8 cellular contexts compared by ENCODE assay signal in genomic region chr1:183039985-183040447, GRCh38. TPM values are rescaled to one million over a fixed set of nuclear protein-coding genes. Genes with fewer than 3 reads are reported as not detected.
DNase-seq lines count a peak whose midpoint lies in the region; ATAC-seq and TF ChIP-seq lines count a peak whose summit lies in the region.

No MANE protein-coding gene starts in this region.

- peak overlapping the region; percentile 47; the same call in 1 of the 2 replicates for H3K9ac ChIP-seq in SK-N-SH

- CTCF ChIA-PET in A673 (lab: Charles Lee), result no interaction called here
- CTCF ChIA-PET in SK-N-SH (lab: Yijun Ruan, JAX), result interaction anchor here (0.5 to 1.1 kb wide), 3 partner anchors 14 to 77 kb away, joined by 3 read pairs; no protein-coding TSS in a partner anchor

- H3K36me3 ChIP-seq in A673 (ENCODE audit: insufficient read depth, low read length, poor library complexity, severe bottlenecking), result no peaks in the 10 kb centered on the region
- H3K36me3 ChIP-seq in SK-N-SH (replicated peaks in 1 of 2; ENCODE audit: control insufficient read depth in 1 of 2, insufficient read depth in 2 of 2, low read length in 1 of 2), result peaks cover 0 to 4% of the 10 kb centered on the region in 2 experiments

- H3K27ac ChIP-seq in A673 (ENCODE audit: low read depth, low read length, poor library complexity, severe bottlenecking) (peak overlapping the region; percentile 98), SK-N-SH (ENCODE audit: low read depth in 2 of 2, low read length in 1 of 2) (peak overlapping the region; percentile 80 to 90), right cardiac atrium (ENCODE audit: low read length) (peak overlapping the region; percentile 8)

- peaks cover 100% of the 10 kb centered on the region for H3K79me2 ChIP-seq in SK-N-SH (ENCODE audit: insufficient read depth)

- no peak overlapping the region for H2AFZ ChIP-seq in SK-N-SH (ENCODE audit: low read depth)

- DNase-seq in A673 (ENCODE audit: low spot score) (peak; percentile 98), SK-N-SH (no peak), right cardiac atrium (no peak), NCI-H2196 (lab: John Stamatoyannopoulos, UW; ENCODE audit: unreplicated experiment) (no peak), HuH-7 (ENCODE audit: low spot score) (no peak)

- no TSS peak for BruUV-seq in A673 (replicated peaks; lab: Mats Ljungman, UMichigan)

- H3F3A ChIP-seq in SK-N-SH (replicated peaks; ENCODE audit: insufficient read depth), result peaks cover 28% of the 10 kb centered on the region

- ATAC-seq in HG02798 (IDR thresholded peaks at IDR 0.05; ENCODE audit: poor library complexity, unreplicated experiment) (peak; percentile 41), right cardiac atrium (peak in 1 of 2 donors; percentile 21), HG03159 (IDR thresholded peaks at IDR 0.05; ENCODE audit: unreplicated experiment) (no peak), GM19452 (IDR thresholded peaks at IDR 0.05; ENCODE audit: unreplicated experiment) (no peak)

- no peaks in the 10 kb centered on the region for H3K9me2 ChIP-seq in SK-N-SH

- no peaks in the 10 kb centered on the region for H3K27me3 ChIP-seq in A673 (replicated peaks; ENCODE audit: insufficient read depth, low read depth, low read length, poor library complexity)
- H3K27me3 ChIP-seq in SK-N-SH (ENCODE audit: insufficient read depth), result no peaks in the 10 kb centered on the region
- no peaks in the 10 kb centered on the region for H3K27me3 ChIP-seq in right cardiac atrium (ENCODE audit: control insufficient read depth, insufficient read depth)

- TF ChIP-seq CTCF in A673 (conservative IDR thresholded peaks at IDR 0.05; ENCODE audit: low read depth, low read length) (no peak), SK-N-SH (IDR thresholded peaks at IDR 0.05) (no peak)

- 17% methylated on average over 3 of the region's 3 CpGs for WGBS in SK-N-SH (ENCODE audit: low lambda C conversion rate)
- WGBS in right cardiac atrium, result 19% methylated on average over 3 of the region's 3 CpGs

- peak overlapping the region; percentile 69 for H3K4me2 ChIP-seq in SK-N-SH

- H3K4me3 ChIP-seq in A673 (ENCODE audit: low read depth, low read length, poor library complexity, severe bottlenecking) (peak overlapping the region; percentile 23), SK-N-SH (ENCODE audit: low read depth in 2 of 2, low read length in 1 of 2) (no peak overlapping the region), right cardiac atrium (ENCODE audit: low read length) (no peak overlapping the region)

- TF ChIP-seq EP300 in SK-N-SH (IDR thresholded peaks at IDR 0.05; ENCODE audit: borderline replicate concordance in 1 of 2, low read depth in 1 of 2, low read length in 1 of 2), result no peak

- H3K4me1 ChIP-seq in A673 (ENCODE audit: insufficient read depth, low read length, poor library complexity, severe bottlenecking) (peaks cover 82% of the 10 kb centered on the region), SK-N-SH (ENCODE audit: control insufficient read depth in 1 of 2, insufficient read depth in 2 of 2, low read depth in 1 of 2, low read length in 1 of 2) (peaks cover 40 to 49% of the 10 kb centered on the region in 2 experiments), right cardiac atrium (ENCODE audit: control insufficient read depth, insufficient read depth, low read length) (peaks cover 10% of the 10 kb centered on the region)

- TF ChIP-seq RAD21 in SK-N-SH (IDR thresholded peaks at IDR 0.05; ENCODE audit: low read length), result no peak

- POLR2A ChIA-PET in A673 (lab: Charles Lee; ENCODE audit: low non-redundant PET), result interaction anchor here (0.7 kb wide), 1 partner anchor 30 kb away, joined by 3 read pairs; no protein-coding TSS in a partner anchor
- POLR2A ChIA-PET in SK-N-SH (lab: Yijun Ruan, JAX), result no interaction called here

- no peaks in the 10 kb centered on the region for H3K9me3 ChIP-seq in A673 (ENCODE audit: low read depth, low read length, poor library complexity, severe bottlenecking)
- H3K9me3 ChIP-seq in SK-N-SH, result no peaks in the 10 kb centered on the region
- no peaks in the 10 kb centered on the region for H3K9me3 ChIP-seq in right cardiac atrium (ENCODE audit: control insufficient read depth, low read length)

- intact Hi-C loops in A673 (cut with micrococcal nuclease; ENCODE audit: unreplicated experiment) (loop anchor here (2.0 kb wide), 1 partner anchor 31 kb away; no protein-coding TSS in a partner anchor), right cardiac atrium (cut with DNase I) (loop anchor here in 1 of 4 donors (10.0 kb wide), 1 partner anchor 55 kb away; no protein-coding TSS in a partner anchor)

- peaks cover 40% of the 10 kb centered on the region for H4K20me1 ChIP-seq in SK-N-SH (ENCODE audit: insufficient read depth)

TF ChIP-seq in SK-N-SH, 30 proteins besides CTCF, POLR2A, EP300 and RAD21:
- 0 out of 2 replicates have a peak, but pooled peaks have one; percentile 39 for TF ChIP-seq SIN3A (IDR thresholded peaks at IDR 0.05; ENCODE audit: borderline replicate concordance, low read depth, low read length)
- no peak for TF ChIP-seq IRF3 (IDR thresholded peaks at IDR 0.05; ENCODE audit: low read depth, low read length)
- TF ChIP-seq TCF12 (IDR thresholded peaks at IDR 0.05), result peak; percentile 43; the same call in 1 of the 2 replicates

RNA-seq across cellular contexts. Expression of gene LAMC1, which starts 16.8 kb away (rescaled TPM):
- total RNA-seq in A673 (2021) (95.5 and 98.6 TPM in 2 replicates), right cardiac atrium (100 to 1,000 TPM in 2 of 4 donors, 10 to 100 TPM in 2; 87.1 to 130 (median 112) TPM)
- polyA plus RNA-seq in SK-N-SH (2012; rRNA removed) (90.4 and 101 TPM in 2 replicates), right cardiac atrium (40.3 TPM)
- polyA plus RNA-seq in SK-N-SH (2012; cell fraction: cytosol; rRNA removed), result 123 and 125 TPM in 2 replicates
- 56.1 and 106 TPM in 2 replicates for polyA plus RNA-seq in SK-N-SH (2012; cell fraction: nucleus; rRNA removed)

Comparison
In these comparisons a context has a peak if more than half of its experiments do, and no peak if none do; other contexts are left out.
1. H3K27ac ChIP-seq: peak in every context shown above with its lines; median percentile 98 in A673; 85 in SK-N-SH; 8 in right cardiac atrium.